8 cellular contexts compared by ENCODE assay signal in the genomic region with DNA sequence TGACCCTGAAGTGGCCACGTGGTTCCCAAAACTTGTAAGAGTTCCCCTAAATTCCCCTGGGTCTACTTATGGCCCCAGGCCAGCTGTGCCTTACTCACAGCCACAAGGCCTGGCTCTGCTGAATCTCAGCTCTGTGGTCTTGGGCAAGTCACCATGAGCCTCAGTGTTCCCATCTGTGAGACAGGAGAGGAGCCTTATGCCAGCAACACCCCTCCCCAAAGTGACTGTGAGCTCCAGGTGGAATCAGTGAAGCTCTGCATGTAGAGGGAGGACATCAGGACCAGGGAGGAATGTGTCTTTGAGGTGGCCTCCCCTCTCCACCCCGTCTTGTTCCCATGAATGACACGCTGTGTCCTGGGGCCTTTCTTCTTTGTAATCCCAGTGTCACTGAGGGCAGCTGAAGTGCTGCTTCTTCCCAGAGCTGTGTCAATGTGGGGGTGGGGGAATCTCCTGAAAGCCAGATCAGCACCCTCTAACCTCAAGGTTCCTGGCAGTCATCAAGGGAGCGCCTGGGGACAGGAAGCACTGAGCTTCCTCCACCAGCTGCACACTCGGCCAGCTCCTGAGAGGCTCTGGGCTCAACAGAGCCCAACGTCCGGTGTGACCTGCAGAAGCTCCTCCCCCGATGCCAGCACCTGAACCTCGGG.
DNase-seq lines count a peak whose midpoint lies in the region; ATAC-seq and TF ChIP-seq lines count a peak whose summit lies in the region.

No MANE protein-coding gene starts in this region.

- H3K36me3 ChIP-seq in Peyer's patch (no peaks in the 10 kb centered on the region), esophagus (ENCODE audit: control insufficient read depth in 2 of 2, insufficient read depth in 2 of 2, low read length in 1 of 2) (no peaks in the 10 kb centered on the region), psoas muscle (ENCODE audit: insufficient read depth in 1 of 2, low read depth in 1 of 2) (no peaks in the 10 kb centered on the region), H7 (replicated peaks; ENCODE audit: control insufficient read depth, insufficient read depth, low read length) (no peaks in the 10 kb centered on the region)

- no peaks in the 10 kb centered on the region for H3K9me3 ChIP-seq in Peyer's patch
- peaks cover 0 to 4% of the 10 kb centered on the region in 2 donors for H3K9me3 ChIP-seq in esophagus (ENCODE audit: control insufficient read depth in 2 of 2, insufficient read depth in 1 of 2, low read depth in 1 of 2, low read length in 1 of 2)
- no peaks in the 10 kb centered on the region for H3K9me3 ChIP-seq in psoas muscle

- peak overlapping the region in 2 of 4 donors; percentile 44 to 51 for H3K27ac ChIP-seq in Peyer's patch
- H3K27ac ChIP-seq in esophagus (ENCODE audit: low read depth in 2 of 2, low read length in 1 of 2): peak overlapping the region; percentile 38 to 84
- peak overlapping the region; percentile 23 for H3K27ac ChIP-seq in psoas muscle

- TF ChIP-seq CTCF in Peyer's patch (IDR thresholded peaks at IDR 0.05): no peak
- TF ChIP-seq CTCF in psoas muscle (IDR thresholded peaks at IDR 0.05): no peak

- WGBS in esophagus, 2 donors: 33 to 38% methylated on average over 9 of the region's 9 CpGs
- 50 to 53% (median 52%) methylated on average over 9 of the region's 9 CpGs for WGBS in psoas muscle, 3 donors

- intact Hi-C loops in psoas muscle (cut with DNase I): no loop called here

- no peak overlapping the region for H3K4me3 ChIP-seq in Peyer's patch
- no peak overlapping the region for H3K4me3 ChIP-seq in esophagus (ENCODE audit: low read depth in 1 of 2, low read length in 2 of 2)
- no peak overlapping the region for H3K4me3 ChIP-seq in psoas muscle
- H3K4me3 ChIP-seq in H7 (ENCODE audit: insufficient read depth, low read depth, low read length): no peak overlapping the region

- ATAC-seq in GM18511 (IDR thresholded peaks at IDR 0.05; ENCODE audit: unreplicated experiment) (peak; percentile 69), HG02938 (IDR thresholded peaks at IDR 0.05; ENCODE audit: unreplicated experiment) (peak; percentile 47), psoas muscle (peak; percentile 17 to 47 (median 28))

- H3K4me1 ChIP-seq in Peyer's patch: peaks cover 0 to 39% (median 26%) of the 10 kb centered on the region in 4 donors
- H3K4me1 ChIP-seq in esophagus (ENCODE audit: control insufficient read depth in 2 of 2, insufficient read depth in 2 of 2, low read length in 1 of 2): peaks cover 16 to 36% of the 10 kb centered on the region in 2 donors
- H3K4me1 ChIP-seq in psoas muscle: peaks cover 19% of the 10 kb centered on the region

- H3K27me3 ChIP-seq in Peyer's patch (no peaks in the 10 kb centered on the region), esophagus (ENCODE audit: control insufficient read depth in 1 of 2, insufficient read depth in 2 of 2, low read length in 2 of 2) (no peaks in the 10 kb centered on the region), psoas muscle (ENCODE audit: insufficient read depth in 3 of 3, low read length in 2 of 3) (no peaks in the 10 kb centered on the region), H7 (ENCODE audit: control insufficient read depth, insufficient read depth, low read length) (no peaks in the 10 kb centered on the region)

- TF ChIP-seq POLR2A in Peyer's patch (IDR thresholded peaks at IDR 0.05): no peak

- DNase-seq in Ammon's horn (ENCODE audit: low spot score): peak; percentile 60
- DNase-seq in Peyer's patch: peak in 2 of 3 donors; percentile 79 to 84
- DNase-seq in psoas muscle: peak; percentile 71 to 81
- no peak for DNase-seq in COLO829 (ENCODE audit: low spot score)
- DNase-seq in H7: no peak

Comparison
In these comparisons a context has a peak if more than half of its experiments do, and no peak if none do; other contexts are left out.
1. DNase-seq: peak in Ammon's horn (single experiment), Peyer's patch (2 of 3) and psoas muscle (2 of 2); none in COLO829 (single experiment) and H7 (single experiment).
2. Peak in every context shown above with its lines, with median percentiles within 50 percentile points of each other: ATAC-seq.